26 cellular contexts compared by ENCODE assay signal in genomic region chr1:93525431-93525830, GRCh38.
"Had no signal": no experiment of that assay in that cellular context is flagged by ENCODE, and none has a peak within 500 bp of the region (broad histone marks: within the 10 kb centered on the region; RNA-seq: fewer than 3 reads in every experiment).

No MANE protein-coding gene starts in this region.

- ATAC-seq: activated CD4-positive, alpha-beta T cell treated with anti-CD3 and anti-CD28 coated beads for 36 hours; activated T-cell treated with anti-CD3 and anti-CD28 coated beads, Interleukin-2, amount 50 U/mL, for 4 hours; left cardiac atrium; mucosa of descending colon; sciatic nerve; stimulated activated memory B cell treated with anti-CD40 and anti-IgM and Interleukin-4, amounts not matched to agents 10 μg/mL and 1 μg/mL and 100 μg/mL, for 72 hours had no signal

- H3K27me3 Mint-ChIP-seq: activated B cell treated with CpG ODN at 0.5 μM for 24 hours; activated CD4-positive, alpha-beta T cell treated with anti-CD3 and anti-CD28 coated beads for 36 hours; stimulated activated memory B cell treated with anti-CD40 and anti-IgM and Interleukin-4, amounts not matched to agents 10 μg/mL and 1 μg/mL and 100 μg/mL, for 72 hours had no signal

- FAIRE-seq: colon, frontal cortex, small intestine, TTC549 had no signal

- H3K36me3 Mint-ChIP-seq: activated naive CD8-positive, alpha-beta T cell treated with anti-CD3 and anti-CD28 coated beads, Interleukin-2, amount 10 ng/mL, durations not matched to agents 7 days and 5 days had no signal

- H3K4me3 ChIP-seq: mucosa of descending colon, stomach, uterus had no signal

- H3K27me3 ChIP-seq: brain microvascular endothelial cell, stomach, uterus had no signal

- DNase-seq: activated B cell treated with CpG ODN at 0.5 μM for 24 hours; activated CD4-positive, alpha-beta T cell treated with anti-CD3 and anti-CD28 coated beads for 36 hours; activated CD4-positive, alpha-beta T cell treated with anti-CD3 and anti-CD28 coated beads, Interleukin-2, amount 50 U/mL, for 48 hours; activated CD8-positive, alpha-beta memory T cell treated with anti-CD3 and anti-CD28 coated beads, Interleukin-2, amount 50 U/mL, for 48 hours; activated naive CD4-positive, alpha-beta T cell treated with Interleukin-2 at 50 U/mL for 16 hours; activated naive CD8-positive, alpha-beta T cell treated with anti-CD3 and anti-CD28 coated beads, Interleukin-2, amount 10 ng/mL, durations not matched to agents 7 days and 5 days; activated T-cell treated with anti-CD3 and anti-CD28 coated beads, Interleukin-2, amount 50 U/mL, for 4 hours; amygdala; brain microvascular endothelial cell; endodermal cell; hypothalamus; left cardiac atrium; mesendoderm; mucosa of descending colon; nucleus accumbens; small intestine; stomach; T-helper 1 cell; trophoblast cell; uterus had no signal

- H3K9me3 ChIP-seq: mucosa of descending colon, stomach, uterus had no signal

- H3K9me3 Mint-ChIP-seq: activated B cell treated with CpG ODN at 0.5 μM for 24 hours; activated naive CD8-positive, alpha-beta T cell treated with anti-CD3 and anti-CD28 coated beads, Interleukin-2, amount 10 ng/mL, durations not matched to agents 7 days and 5 days; activated T-cell treated with anti-CD3 and anti-CD28 coated beads, Interleukin-2, amount 50 U/mL, for 4 hours; central memory CD8-positive, alpha-beta T cell; endodermal cell; stimulated activated memory B cell treated with anti-CD40 and anti-IgM and Interleukin-4, amounts not matched to agents 10 μg/mL and 1 μg/mL and 100 μg/mL, for 72 hours had no signal

- H3K27ac ChIP-seq: brain microvascular endothelial cell, uterus had no signal

- H3K4me1 Mint-ChIP-seq: activated CD4-positive, alpha-beta T cell treated with anti-CD3 and anti-CD28 coated beads for 36 hours; activated naive CD8-positive, alpha-beta T cell treated with anti-CD3 and anti-CD28 coated beads, Interleukin-2, amount 10 ng/mL, durations not matched to agents 7 days and 5 days; central memory CD8-positive, alpha-beta T cell had no signal

- H3K27ac Mint-ChIP-seq: activated B cell treated with CpG ODN at 0.5 μM for 24 hours; activated CD4-positive, alpha-beta T cell treated with anti-CD3 and anti-CD28 coated beads for 36 hours; activated naive CD8-positive, alpha-beta T cell treated with anti-CD3 and anti-CD28 coated beads, Interleukin-2, amount 10 ng/mL, durations not matched to agents 7 days and 5 days; stimulated activated memory B cell treated with anti-CD40 and anti-IgM and Interleukin-4, amounts not matched to agents 10 μg/mL and 1 μg/mL and 100 μg/mL, for 72 hours had no signal

- H3K4me3 Mint-ChIP-seq: activated B cell treated with CpG ODN at 0.5 μM for 24 hours; activated CD4-positive, alpha-beta T cell treated with anti-CD3 and anti-CD28 coated beads for 36 hours; activated naive CD8-positive, alpha-beta T cell treated with anti-CD3 and anti-CD28 coated beads, Interleukin-2, amount 10 ng/mL, durations not matched to agents 7 days and 5 days; activated T-cell treated with anti-CD3 and anti-CD28 coated beads, Interleukin-2, amount 50 U/mL, for 4 hours; central memory CD8-positive, alpha-beta T cell; endodermal cell; stimulated activated memory B cell treated with anti-CD40 and anti-IgM and Interleukin-4, amounts not matched to agents 10 μg/mL and 1 μg/mL and 100 μg/mL, for 72 hours had no signal

- H3K36me3 ChIP-seq: brain microvascular endothelial cell, uterus had no signal
